In genomic region chr9:135602789-135603481, GRCh38 we compare ENCODE assay signal across 8 cellular contexts. TPM values are rescaled to one million over a fixed set of nuclear protein-coding genes. Genes with fewer than 3 reads are reported as not detected.
DNase-seq lines count a peak whose midpoint lies in the region; ATAC-seq and TF ChIP-seq lines count a peak whose summit lies in the region.

No MANE protein-coding gene starts in this region.

- no peak overlapping the region for H3K27ac ChIP-seq in PC-9

- peak; percentile 90 for TF ChIP-seq CTCF in PC-9 (conservative IDR thresholded peaks at IDR 0.05)
- peak; percentile 96 for TF ChIP-seq CTCF in glutamatergic neuron (IDR thresholded peaks at IDR 0.05; ENCODE audit: partially characterized antibody, unreplicated experiment)
- TF ChIP-seq CTCF in retinal pigment epithelial cell (conservative IDR thresholded peaks at IDR 0.05; ENCODE audit: low read depth, low read length), result peak; percentile 76

- BruUV-seq in PC-9 (replicated peaks; lab: Mats Ljungman, UMichigan), result no TSS peak

- no peaks in the 10 kb centered on the region for H3K9me3 Mint-ChIP-seq in glutamatergic neuron (ENCODE audit: unreplicated experiment)

- DNase-seq in activated gamma-delta T cell treated with Interleukin-2 at 50 U/mL for 16 hours (peak; percentile 51), activated gamma-delta T cell (lab: John Stamatoyannopoulos, UW) (no peak), PC-9 (peak in 1 of 2 experiments; percentile 48), glutamatergic neuron (peak; percentile 68), retinal pigment epithelial cell (ENCODE audit: low read depth) (peak; percentile 0)
- DNase-seq in activated effector memory CD4-positive, alpha-beta T cell treated with Interleukin-2 at 50 U/mL for 16 hours, result peak; percentile 21

- no peak overlapping the region for H3K27ac Mint-ChIP-seq in glutamatergic neuron (ENCODE audit: unreplicated experiment)

- no peak overlapping the region for H3K4me2 ChIP-seq in PC-9

- POLR2A ChIA-PET in PC-9 (lab: Charles Lee; ENCODE audit: unreplicated experiment), result interaction anchor here (0.6 kb wide), 1 partner anchor 164 kb away, joined by 3 read pairs; no protein-coding TSS in a partner anchor

- intact Hi-C loops in PC-9 (cut with micrococcal nuclease; ENCODE audit: unreplicated experiment), result loop anchor here (5.0 kb wide), 3 partner anchors 189 to 1029 kb away; no protein-coding TSS in a partner anchor

- no peaks in the 10 kb centered on the region for H3F3A ChIP-seq in PC-9 (ENCODE audit: insufficient read depth, low read depth)

- H3K4me1 Mint-ChIP-seq in glutamatergic neuron (ENCODE audit: low read depth, unreplicated experiment), result peaks cover 2% of the 10 kb centered on the region

- H3K4me3 Mint-ChIP-seq in glutamatergic neuron (ENCODE audit: unreplicated experiment), result no peak overlapping the region

- H4K20me1 ChIP-seq in PC-9 (ENCODE audit: insufficient read depth), result no peaks in the 10 kb centered on the region

- no peak overlapping the region for H3K4me3 ChIP-seq in PC-9
- no peak overlapping the region for H3K4me3 ChIP-seq in retinal pigment epithelial cell (ENCODE audit: low read length)

- CTCF ChIA-PET in PC-9 (lab: Charles Lee), result interaction anchor here (0.6 kb wide), 1 partner anchor 168 kb away, joined by 4 read pairs; no protein-coding TSS in a partner anchor

- ATAC-seq in GM21529 (IDR thresholded peaks at IDR 0.05; ENCODE audit: unreplicated experiment), result no peak
- no peak for ATAC-seq in GM21381 (IDR thresholded peaks at IDR 0.05; ENCODE audit: unreplicated experiment)

- H3K36me3 ChIP-seq in PC-9 (ENCODE audit: low read depth), result no peaks in the 10 kb centered on the region

- H3K4me1 ChIP-seq in PC-9 (replicated peaks; ENCODE audit: insufficient read depth), result no peaks in the 10 kb centered on the region

- H3K9me2 ChIP-seq in PC-9 (ENCODE audit: insufficient read depth), result no peaks in the 10 kb centered on the region

- peaks cover 70% of the 10 kb centered on the region for H3K27me3 ChIP-seq in PC-9 (ENCODE audit: insufficient read depth, low read depth)

- no peaks in the 10 kb centered on the region for H3K36me3 Mint-ChIP-seq in glutamatergic neuron (ENCODE audit: unreplicated experiment)

- peaks cover 4% of the 10 kb centered on the region for H3K27me3 Mint-ChIP-seq in glutamatergic neuron (ENCODE audit: unreplicated experiment)

- H3K9me3 ChIP-seq in PC-9 (ENCODE audit: insufficient read depth, low read depth), result no peaks in the 10 kb centered on the region

- H2AFZ ChIP-seq in PC-9, result no peak overlapping the region

- no peaks in the 10 kb centered on the region for H3K79me2 ChIP-seq in PC-9 (ENCODE audit: low read depth)

RNA-seq across cellular contexts. Expression of gene GLT6D1, which starts 36.4 kb away (rescaled TPM):
- total RNA-seq in PC-9 (2021), result not detected in 2 replicates
- not detected for total RNA-seq in glutamatergic neuron (ENCODE audit: unreplicated experiment)

RNA-seq across cellular contexts. Expression of gene PAEP, which starts 41.4 kb away (rescaled TPM):
- total RNA-seq in PC-9 (2021) (not detected in 2 replicates), glutamatergic neuron (ENCODE audit: unreplicated experiment) (not detected)

RNA-seq across cellular contexts. Expression of gene OBP2A, which starts 57.0 kb away (rescaled TPM):
- total RNA-seq in PC-9 (2021), result not detected in 2 replicates
- not detected for total RNA-seq in glutamatergic neuron (ENCODE audit: unreplicated experiment)
